16 cellular contexts compared by ENCODE assay signal in genomic region chr1:111880866-111881837, GRCh38.
DNase-seq lines count a peak whose midpoint lies in the region; ATAC-seq and TF ChIP-seq lines count a peak whose summit lies in the region.
"Had no signal": no experiment of that assay in that cellular context is flagged by ENCODE, and none has a peak within 500 bp of the region (broad histone marks: within the 10 kb centered on the region; RNA-seq: fewer than 3 reads in every experiment).

No MANE protein-coding gene starts in this region.

- no peaks in the 10 kb centered on the region for H3K36me3 ChIP-seq in WERI-Rb-1
- H3K36me3 ChIP-seq: breast epithelium, HAP-1, Peyer's patch had no signal

- H3K27me3 ChIP-seq in WERI-Rb-1 (ENCODE audit: insufficient read depth, low read depth, severe bottlenecking): no peaks in the 10 kb centered on the region
- H3K27me3 ChIP-seq: breast epithelium, Peyer's patch had no signal

- ATAC-seq in HG02678 (IDR thresholded peaks at IDR 0.05; ENCODE audit: unreplicated experiment): no peak
- ATAC-seq in GM19324 (IDR thresholded peaks at IDR 0.05; ENCODE audit: low FRiP score, unreplicated experiment): no peak

- H3K27ac ChIP-seq in WERI-Rb-1: peak overlapping the region; percentile 68
- H3K27ac ChIP-seq: breast epithelium, Peyer's patch had no signal

- DNase-seq in Ammon's horn (ENCODE audit: low spot score) (peak; percentile 53), NCI-H1105 treated with DMSO at 0.1 percent for 48 hours (lab: John Stamatoyannopoulos, UW) (peak; percentile 98), WERI-Rb-1 (peak; percentile 44), left kidney (ENCODE audit: low read depth, low spot score) (peak; percentile 24), NAMALWA (ENCODE audit: low spot score) (no peak), H4 (ENCODE audit: low spot score) (no peak)
- DNase-seq: activated CD4-positive, alpha-beta T cell treated with anti-CD3 and anti-CD28 coated beads, Interleukin-2, amount 50 U/mL, for 48 hours; activated gamma-delta T cell; mesendoderm; Peyer's patch; stimulated activated CD4-positive, alpha-beta T cell treated with anti-CD3 and anti-CD28 coated beads, Interleukin-4, amount 100 ng/mL, for 1 hour; stimulated activated naive CD4-positive, alpha-beta T cell had no signal

- H3K4me3 ChIP-seq in WERI-Rb-1 (ENCODE audit: low read depth, low read length): peak overlapping the region; percentile 32
- H3K4me3 ChIP-seq: breast epithelium, HAP-1, Peyer's patch had no signal

- TF ChIP-seq CTCF in WERI-Rb-1 (IDR thresholded peaks at IDR 0.05; ENCODE audit: low read depth, low read length): no peak

- H3K9me3 ChIP-seq in WERI-Rb-1 (ENCODE audit: severe bottlenecking): no peaks in the 10 kb centered on the region
- H3K9me3 ChIP-seq: breast epithelium, HAP-1, Peyer's patch had no signal

Comparison
In these comparisons a context has a peak if more than half of its experiments do, and no peak if none do; other contexts are left out.
1. DNase-seq: peak in Ammon's horn (single experiment), NCI-H1105 treated with DMSO at 0.1 percent for 48 hours (single experiment), WERI-Rb-1 (single experiment) and left kidney (single experiment); none in NAMALWA (single experiment) and H4 (single experiment).